Comparison of ENCODE assay signal across 8 cellular contexts in the genomic region with DNA sequence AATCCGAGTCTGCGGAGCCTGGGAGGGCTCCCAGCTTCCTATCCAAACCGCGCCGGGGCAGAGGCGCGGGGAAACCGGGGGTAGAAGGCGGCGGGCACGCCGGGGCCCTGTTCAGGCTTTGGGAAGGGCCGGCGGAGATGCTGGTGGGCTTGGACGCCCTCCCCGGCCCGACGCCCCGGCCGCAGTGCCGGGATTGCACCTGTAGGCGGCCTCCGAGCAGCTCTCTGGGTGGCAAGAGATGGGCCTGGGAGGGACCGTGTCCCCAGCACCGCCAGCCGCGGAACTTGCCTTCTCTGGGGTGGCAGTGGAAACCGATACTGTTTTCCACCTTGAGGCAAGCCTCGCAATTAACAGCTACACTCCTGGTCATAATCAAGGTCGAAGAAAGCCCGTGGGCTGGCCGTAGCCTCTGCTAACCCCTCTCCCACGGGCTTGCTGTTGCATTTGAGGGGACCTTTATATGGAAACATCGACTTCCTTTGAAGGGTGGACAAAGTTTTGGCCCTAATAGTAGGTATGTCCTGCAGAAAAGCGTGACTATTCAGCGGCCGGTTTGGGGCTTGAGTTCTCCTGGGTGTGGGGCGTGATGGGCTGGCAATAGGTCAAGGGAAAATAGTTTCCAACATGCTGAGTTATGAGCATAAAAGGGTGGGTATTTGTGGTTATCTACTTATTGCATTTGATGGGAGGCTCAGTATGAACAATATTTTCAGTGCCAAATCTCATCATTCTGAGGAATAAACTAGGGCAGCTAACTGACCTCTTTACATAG. TPM values are rescaled to one million over a fixed set of nuclear protein-coding genes. Genes with fewer than 3 reads are reported as not detected.
A peak's percentile ranks its signal among the peaks of the same experiment; 100 is the strongest.
DNase-seq lines count a peak whose midpoint lies in the region; ATAC-seq and TF ChIP-seq lines count a peak whose summit lies in the region.

No MANE protein-coding gene starts in this region.

- H2AFZ ChIP-seq in DND-41 (ENCODE audit: low read depth, low read length): no peak overlapping the region

- H3K27ac Mint-ChIP-seq in activated naive CD4-positive, alpha-beta T cell treated with anti-CD3 and anti-CD28 coated beads, Interleukin-2, amount 50 U/mL, for 72 hours: no peak overlapping the region

- no peak overlapping the region for H3K27ac ChIP-seq in DND-41 (ENCODE audit: low read length)

- no peaks in the 10 kb centered on the region for H3K36me3 ChIP-seq in DND-41 (ENCODE audit: insufficient read depth, low read length)

- H3K9ac ChIP-seq in DND-41 (ENCODE audit: low read depth, low read length): no peak overlapping the region

- peak; percentile 24; the same call in 1 of the 3 replicates for ATAC-seq in DND-41 (ENCODE audit: insufficient read depth, low read depth)
- peak; percentile 39 for ATAC-seq in GM19463 (IDR thresholded peaks at IDR 0.05; ENCODE audit: unreplicated experiment)
- peak; percentile 30 for ATAC-seq in HG03469 (IDR thresholded peaks at IDR 0.05; ENCODE audit: unreplicated experiment)
- peak; percentile 23 to 47 for ATAC-seq in activated naive CD4-positive, alpha-beta T cell treated with anti-CD3 and anti-CD28 coated beads, Interleukin-2, amount 50 U/mL, for 72 hours
- peak; percentile 64 for ATAC-seq in Right ventricle myocardium inferior

- H3K9me3 Mint-ChIP-seq in activated naive CD4-positive, alpha-beta T cell treated with anti-CD3 and anti-CD28 coated beads, Interleukin-2, amount 50 U/mL, for 72 hours: no peaks in the 10 kb centered on the region

- no peak overlapping the region for H3K4me3 ChIP-seq in DND-41 (ENCODE audit: low read depth in 1 of 2, low read length in 2 of 2)

- no peaks in the 10 kb centered on the region for H3K27me3 ChIP-seq in DND-41 (ENCODE audit: insufficient read depth, low read length, poor library complexity)

- DNase-seq in DND-41 (no peak), NCI-H774 (lab: John Stamatoyannopoulos, UW) (peak; percentile 47), Right ventricle myocardium inferior (ENCODE audit: missing footprints) (peak; percentile 90), occipital lobe (lab: John Stamatoyannopoulos, UW) (peak; percentile 10)
- DNase-seq in activated naive CD4-positive, alpha-beta T cell treated with anti-CD3 and anti-CD28 coated beads, Interleukin-2, amount 50 U/mL, for 72 hours (ENCODE audit: low spot score in 2 of 2): peak in 1 of 2 donors; percentile 65
- no peak for DNase-seq in activated CD4-positive, CD25-positive, alpha-beta regulatory T cell (lab: John Stamatoyannopoulos, UW)

- H4K20me1 ChIP-seq in DND-41 (ENCODE audit: insufficient read depth, low read length): no peaks in the 10 kb centered on the region

- no peaks in the 10 kb centered on the region for H3K79me2 ChIP-seq in DND-41 (ENCODE audit: insufficient read depth, low read length)

- TF ChIP-seq CTCF in DND-41 (IDR thresholded peaks at IDR 0.05; ENCODE audit: borderline replicate concordance, extremely low read depth, low read length, poor library complexity, severe bottlenecking): no peak

- no peak overlapping the region for H3K4me2 ChIP-seq in DND-41 (ENCODE audit: insufficient read depth, low read length)

- no peaks in the 10 kb centered on the region for H3K9me3 ChIP-seq in DND-41 (ENCODE audit: insufficient read depth, low read length, severe bottlenecking)

- H3K4me1 ChIP-seq in DND-41 (ENCODE audit: insufficient read depth, low read length): no peaks in the 10 kb centered on the region

- intact Hi-C loops in Right ventricle myocardium inferior (cut with DNase I): loop anchor here (2.0 to 10.0 kb wide), 5 partner anchors 123 to 598 kb away; no protein-coding TSS in a partner anchor

- H3K36me3 Mint-ChIP-seq in activated naive CD4-positive, alpha-beta T cell treated with anti-CD3 and anti-CD28 coated beads, Interleukin-2, amount 50 U/mL, for 72 hours: peaks cover 0 to 6% of the 10 kb centered on the region in 2 donors

RNA-seq across cellular contexts. Expression of a gene that starts 1.1 kb away (rescaled TPM):
- total RNA-seq in activated naive CD4-positive, alpha-beta T cell treated with anti-CD3 and anti-CD28 coated beads, Interleukin-2, amount 50 U/mL, for 72 hours: under 1 TPM; 0.11 to 0.62 TPM
- total RNA-seq in Right ventricle myocardium inferior (24.4 TPM), occipital lobe (26.0 TPM)

Comparison
In these comparisons a context has a peak if more than half of its experiments do, and no peak if none do; other contexts are left out.
1. DNase-seq: peak in NCI-H774 (single experiment), Right ventricle myocardium inferior (single experiment) and occipital lobe (single experiment); none in DND-41 (single experiment) and activated CD4-positive, CD25-positive, alpha-beta regulatory T cell (0 of 4).
2. RNA of a gene that starts 1.1 kb away (total RNA-seq): 26.0 TPM in occipital lobe (single experiment) and 24.4 TPM in Right ventricle myocardium inferior (single experiment); 0.11 to 0.62 TPM in activated naive CD4-positive, alpha-beta T cell treated with anti-CD3 and anti-CD28 coated beads, Interleukin-2, amount 50 U/mL, for 72 hours; every median in the first group is over 10 times any median in the second.
3. Peak in every context shown above with its lines, with median percentiles within 50 percentile points of each other: ATAC-seq.